Comparison of ENCODE assay signal across 12 cellular contexts in genomic region chr4:109631709-109632108, GRCh38.
A peak's percentile ranks its signal among the peaks of the same experiment; 100 is the strongest.
DNase-seq lines count a peak whose midpoint lies in the region; ATAC-seq and TF ChIP-seq lines count a peak whose summit lies in the region.
"Had no signal": no experiment of that assay in that cellular context is flagged by ENCODE, and none has a peak within 500 bp of the region (broad histone marks: within the 10 kb centered on the region; RNA-seq: fewer than 3 reads in every experiment).

No MANE protein-coding gene starts in this region.

- H3K9me3 ChIP-seq in heart right ventricle (no peaks in the 10 kb centered on the region), right atrium auricular region (no peaks in the 10 kb centered on the region), PC-3 (ENCODE audit: low read length) (no peaks in the 10 kb centered on the region), hepatocyte (ENCODE audit: low read depth) (no peaks in the 10 kb centered on the region)
- H3K9me3 ChIP-seq: MG63, tibial artery had no signal

- peaks cover 11 to 14% of the 10 kb centered on the region in 2 donors for H3K36me3 Mint-ChIP-seq in stimulated activated naive B cell treated with anti-CD40 and anti-IgM and Interleukin-4, amounts not matched to agents 10 μg/mL and 1 μg/mL and 100 μg/mL, for 72 hours

- 0 out of 2 replicates have a peak overlapping the region, but pooled peaks have one; percentile 28 for H2AFZ ChIP-seq in PC-3 (ENCODE audit: low read length)
- H2AFZ ChIP-seq in hepatocyte, result peak overlapping the region; percentile 33

- WGBS in heart right ventricle, 2 donors, result 24% methylated on average over 4 of the region's 4 CpGs
- 35% methylated on average over 4 of the region's 4 CpGs for WGBS in hepatocyte (ENCODE audit: low lambda C conversion rate, missing lambda C conversion rate)

- H3K4me1 ChIP-seq in heart right ventricle, result peaks cover 0 to 9% (median 0%) of the 10 kb centered on the region in 9 donors
- H3K4me1 ChIP-seq in right atrium auricular region, result no peaks in the 10 kb centered on the region
- H3K4me1 ChIP-seq in PC-3 (ENCODE audit: insufficient read depth, low read length), result peaks cover 26% of the 10 kb centered on the region
- H3K4me1 ChIP-seq in hepatocyte (ENCODE audit: insufficient read depth), result no peaks in the 10 kb centered on the region
- H3K4me1 ChIP-seq: tibial artery had no signal

- H3K4me1 Mint-ChIP-seq in stimulated activated naive B cell treated with anti-CD40 and anti-IgM and Interleukin-4, amounts not matched to agents 10 μg/mL and 1 μg/mL and 100 μg/mL, for 72 hours, result peaks cover 12 to 32% of the 10 kb centered on the region in 2 donors

- H3K4me2 ChIP-seq in PC-3 (ENCODE audit: low read length) (peak overlapping the region; percentile 72), hepatocyte (no peak overlapping the region)

- H3K27me3 ChIP-seq in heart right ventricle (no peaks in the 10 kb centered on the region), right atrium auricular region (no peaks in the 10 kb centered on the region), PC-3 (ENCODE audit: low read length) (no peaks in the 10 kb centered on the region), hepatocyte (no peaks in the 10 kb centered on the region)
- H3K27me3 ChIP-seq: MG63, tibial artery had no signal

- no peak overlapping the region for H3K4me3 ChIP-seq in heart right ventricle
- no peak overlapping the region for H3K4me3 ChIP-seq in right atrium auricular region
- no peak overlapping the region for H3K4me3 ChIP-seq in PC-3 (ENCODE audit: low read length)
- H3K4me3 ChIP-seq in hepatocyte, result no peak overlapping the region
- H3K4me3 ChIP-seq: MG63, tibial artery had no signal

- no peaks in the 10 kb centered on the region for H3K79me2 ChIP-seq in PC-3 (ENCODE audit: low read length)
- H3K79me2 ChIP-seq in hepatocyte, result no peaks in the 10 kb centered on the region

- no peaks in the 10 kb centered on the region for H3F3A ChIP-seq in PC-3 (ENCODE audit: low read length, unreplicated experiment)

- H3K9ac ChIP-seq in PC-3 (ENCODE audit: low read length), result no peak overlapping the region

- peak; percentile 8 to 13 for DNase-seq in heart right ventricle
- DNase-seq in right atrium auricular region (ENCODE audit: low spot score), result no peak
- DNase-seq in PC-3, result peak; percentile 11
- DNase-seq in hepatocyte (ENCODE audit: low spot score), result peak; percentile 13
- DNase-seq in stimulated activated naive B cell treated with anti-CD40 and anti-IgM and Interleukin-4, amounts not matched to agents 10 μg/mL and 1 μg/mL and 100 μg/mL, for 72 hours, result no peak
- no peak for DNase-seq in NCI-H510A (lab: John Stamatoyannopoulos, UW)
- no peak for DNase-seq in activated CD4-positive, alpha-beta T cell treated with anti-CD3 and anti-CD28 coated beads, Interleukin-2, amount 50 U/mL, for 4 hours
- DNase-seq: activated CD4-positive, alpha-beta T cell treated with anti-CD3 and anti-CD28 coated beads for 1 hour; MG63; stimulated activated CD4-positive, alpha-beta T cell treated with anti-CD3 and anti-CD28 coated beads, Interleukin-4, amount 100 ng/mL, for 1 hour had no signal

- H3K27me3 Mint-ChIP-seq in stimulated activated naive B cell treated with anti-CD40 and anti-IgM and Interleukin-4, amounts not matched to agents 10 μg/mL and 1 μg/mL and 100 μg/mL, for 72 hours, result no peaks in the 10 kb centered on the region

- ATAC-seq in heart right ventricle (peak in 6 of 8 donors; percentile 22 to 73 (median 55)), PC-3 (peak; percentile 74), HG03039 (IDR thresholded peaks at IDR 0.05; ENCODE audit: unreplicated experiment) (no peak)
- ATAC-seq in stimulated activated naive B cell treated with anti-CD40 and anti-IgM and Interleukin-4, amounts not matched to agents 10 μg/mL and 1 μg/mL and 100 μg/mL, for 72 hours (replicated peaks), result peak; percentile 23 to 44

- no peaks in the 10 kb centered on the region for H3K36me3 ChIP-seq in heart right ventricle
- no peaks in the 10 kb centered on the region for H3K36me3 ChIP-seq in right atrium auricular region
- no peaks in the 10 kb centered on the region for H3K36me3 ChIP-seq in PC-3 (ENCODE audit: low read depth, low read length)
- H3K36me3 ChIP-seq in hepatocyte (replicated peaks; ENCODE audit: insufficient read depth, low read depth), result no peaks in the 10 kb centered on the region
- H3K36me3 ChIP-seq: MG63, tibial artery had no signal

- H3K9me2 ChIP-seq in PC-3 (replicated peaks; ENCODE audit: low read length) (no peaks in the 10 kb centered on the region), hepatocyte (replicated peaks; ENCODE audit: insufficient read depth) (no peaks in the 10 kb centered on the region)

- BruUV-seq in PC-3 (replicated peaks; lab: Mats Ljungman, UMichigan), result no TSS peak

- peak overlapping the region in 1 of 2 donors; percentile 59 for H3K4me3 Mint-ChIP-seq in stimulated activated naive B cell treated with anti-CD40 and anti-IgM and Interleukin-4, amounts not matched to agents 10 μg/mL and 1 μg/mL and 100 μg/mL, for 72 hours

- intact Hi-C loops in heart right ventricle (cut with DNase I) (no loop called here), PC-3 (cut with micrococcal nuclease) (loop anchor here (2.0 kb wide), 1 partner anchor 71 kb away; the partner anchor contains the start of gene MCUB)

- no peak for TF ChIP-seq CTCF in heart right ventricle (IDR thresholded peaks at IDR 0.05)
- no peak for TF ChIP-seq CTCF in right atrium auricular region (IDR thresholded peaks at IDR 0.05)
- TF ChIP-seq CTCF in PC-3 (conservative IDR thresholded peaks at IDR 0.05; ENCODE audit: low read depth, low read length), result no peak
- TF ChIP-seq CTCF in hepatocyte (IDR thresholded peaks at IDR 0.05; ENCODE audit: poor library complexity), result no peak

- H3K9me3 Mint-ChIP-seq in stimulated activated naive B cell treated with anti-CD40 and anti-IgM and Interleukin-4, amounts not matched to agents 10 μg/mL and 1 μg/mL and 100 μg/mL, for 72 hours, result peaks cover 0 to 2% of the 10 kb centered on the region in 2 donors

- H3K27ac ChIP-seq in heart right ventricle, result no peak overlapping the region
- no peak overlapping the region for H3K27ac ChIP-seq in right atrium auricular region
- H3K27ac ChIP-seq in PC-3 (ENCODE audit: low read length), result no peak overlapping the region
- no peak overlapping the region for H3K27ac ChIP-seq in hepatocyte
- H3K27ac ChIP-seq: tibial artery had no signal

- CTCF ChIA-PET in PC-3 (lab: Charles Lee), result interaction anchor here (0.5 to 0.7 kb wide), 3 partner anchors 72 to 281 kb away, joined by 6 to 19 read pairs (median 10); partner anchors contain the start of gene MCUB

- POLR2A ChIA-PET in PC-3 (lab: Charles Lee; ENCODE audit: unreplicated experiment), result interaction anchor here (0.6 kb wide), 1 partner anchor 989 kb away, joined by 5 read pairs; no protein-coding TSS in a partner anchor

- H3K27ac Mint-ChIP-seq in stimulated activated naive B cell treated with anti-CD40 and anti-IgM and Interleukin-4, amounts not matched to agents 10 μg/mL and 1 μg/mL and 100 μg/mL, for 72 hours, result peak overlapping the region; percentile 27

- no peaks in the 10 kb centered on the region for H4K20me1 ChIP-seq in PC-3 (ENCODE audit: low read length)
- H4K20me1 ChIP-seq in hepatocyte (ENCODE audit: insufficient read depth, poor library complexity, severe bottlenecking), result no peaks in the 10 kb centered on the region

Comparison
In these comparisons a context has a peak if more than half of its experiments do, and no peak if none do; other contexts are left out.
1. DNase-seq: peak in heart right ventricle (2 of 2), PC-3 (single experiment) and hepatocyte (single experiment); none in right atrium auricular region (single experiment), stimulated activated naive B cell treated with anti-CD40 and anti-IgM and Interleukin-4, amounts not matched to agents 10 μg/mL and 1 μg/mL and 100 μg/mL, for 72 hours (single experiment), NCI-H510A (single experiment) and activated CD4-positive, alpha-beta T cell treated with anti-CD3 and anti-CD28 coated beads, Interleukin-2, amount 50 U/mL, for 4 hours (0 of 2).